In genomic region chr16:56950051-56950450, GRCh38 we compare ENCODE assay signal across 1 cellular context.
TF ChIP-seq lines count a peak whose summit lies in the region.

No MANE protein-coding gene starts in this region.

TF ChIP-seq in HepG2, 621 proteins besides CTCF, POLR2A, EP300 and RAD21:
- TF ChIP-seq MEIS1 (CRISPR knock-in tag; IDR thresholded peaks at IDR 0.05; ENCODE audit: borderline replicate concordance) (no peak), THAP7 (CRISPR knock-in tag; IDR thresholded peaks at IDR 0.05) (no peak), KDM2A (CRISPR knock-in tag; IDR thresholded peaks at IDR 0.05; ENCODE audit: borderline replicate concordance, low read depth) (0 out of 2 replicates have a peak, but pooled peaks have one; percentile 9), ZNF230 (CRISPR knock-in tag; IDR thresholded peaks at IDR 0.05) (0 out of 2 replicates have a peak, but pooled peaks have one; percentile 32)
